1 cellular context compared by ENCODE assay signal in genomic region chr16:89560413-89561194, GRCh38.
TF ChIP-seq lines count a peak whose summit lies in the region.

Gene RPL13, plus strand, starts transcription at chr16:89560682. Its CDS starts 278 bp downstream, at chr16:89560960.

TF ChIP-seq in HepG2, 621 proteins besides CTCF, POLR2A, EP300 and RAD21 (continued from another document and continues in another):
- TF ChIP-seq THAP9 (CRISPR knock-in tag; IDR thresholded peaks at IDR 0.05; ENCODE audit: borderline replicate concordance), result peak; percentile 92
- TF ChIP-seq ZNF562 (CRISPR knock-in tag; IDR thresholded peaks at IDR 0.05; ENCODE audit: borderline replicate concordance), result no peak
- TF ChIP-seq MEIS2 (CRISPR knock-in tag; IDR thresholded peaks at IDR 0.05), result peak; percentile 70
- peak; percentile 88 for TF ChIP-seq ZNF639 (CRISPR knock-in tag; conservative IDR thresholded peaks at IDR 0.05)
- no peak for TF ChIP-seq ZNF382 (CRISPR knock-in tag; IDR thresholded peaks at IDR 0.05; ENCODE audit: borderline replicate concordance)
- TF ChIP-seq ZBTB25 (CRISPR knock-in tag; IDR thresholded peaks at IDR 0.05), result peak; percentile 89
- peak; percentile 22; the same call in 1 of the 2 replicates for TF ChIP-seq ZNF550 (CRISPR knock-in tag; IDR thresholded peaks at IDR 0.05; ENCODE audit: borderline replicate concordance)
- TF ChIP-seq ZBTB33 (CRISPR knock-in tag; IDR thresholded peaks at IDR 0.05), result peak; percentile 38; the same call in 1 of the 2 replicates
- peak; percentile 39; the same call in 1 of the 2 replicates for TF ChIP-seq ZNF572 (CRISPR knock-in tag; IDR thresholded peaks at IDR 0.05)
- TF ChIP-seq MED13 (CRISPR knock-in tag; IDR thresholded peaks at IDR 0.05), result peak; percentile 67
- no peak; the same call in 1 of the 2 replicates for TF ChIP-seq ZNF766 (CRISPR knock-in tag; IDR thresholded peaks at IDR 0.05; ENCODE audit: borderline replicate concordance)
- peak; percentile 78 for TF ChIP-seq ZNF264 (CRISPR knock-in tag; IDR thresholded peaks at IDR 0.05)
- TF ChIP-seq ZNF737 (CRISPR knock-in tag; IDR thresholded peaks at IDR 0.05; ENCODE audit: borderline replicate concordance), result no peak; the same call in 1 of the 2 replicates
- peak; percentile 93 for TF ChIP-seq HIVEP1 (CRISPR knock-in tag; IDR thresholded peaks at IDR 0.05)
- peak; percentile 100 for TF ChIP-seq POLR2G (IDR thresholded peaks at IDR 0.05; ENCODE audit: low read depth, low read length)
- TF ChIP-seq MYNN (CRISPR knock-in tag; IDR thresholded peaks at IDR 0.05; ENCODE audit: low read depth), result peak; percentile 31
- TF ChIP-seq ZSCAN31 (CRISPR knock-in tag; IDR thresholded peaks at IDR 0.05; ENCODE audit: low read depth), result peak; percentile 64; the same call in 1 of the 2 replicates
- peak; percentile 34 for TF ChIP-seq TBL1XR1 (IDR thresholded peaks at IDR 0.05; ENCODE audit: borderline replicate concordance, low read length, partially characterized antibody)
- TF ChIP-seq SALL2 (CRISPR knock-in tag; IDR thresholded peaks at IDR 0.05), result 0 out of 2 replicates have a peak, but pooled peaks have one; percentile 51
- peak; percentile 73; the same call in 1 of the 2 replicates for TF ChIP-seq ZNF598 (CRISPR knock-in tag; IDR thresholded peaks at IDR 0.05; ENCODE audit: borderline replicate concordance)
- no peak; the same call in none of the 2 replicates for TF ChIP-seq KDM5A (IDR thresholded peaks at IDR 0.05; ENCODE audit: borderline replicate concordance, low read length)
- TF ChIP-seq ZNF430 (CRISPR knock-in tag; IDR thresholded peaks at IDR 0.05), result peak; percentile 94
- peak; percentile 81 for TF ChIP-seq GFI1 (CRISPR knock-in tag; IDR thresholded peaks at IDR 0.05; ENCODE audit: borderline replicate concordance)
- peak; percentile 98 for TF ChIP-seq CCDC6 (CRISPR knock-in tag; IDR thresholded peaks at IDR 0.05)
- TF ChIP-seq HNF4A (CRISPR knock-in tag; IDR thresholded peaks at IDR 0.05), result 0 out of 2 replicates have a peak, but pooled peaks have one; percentile 8
- TF ChIP-seq EEA1 (CRISPR knock-in tag; IDR thresholded peaks at IDR 0.05; ENCODE audit: borderline replicate concordance), result peak; percentile 97
- no peak for TF ChIP-seq ZC3H4 (CRISPR knock-in tag; IDR thresholded peaks at IDR 0.05; ENCODE audit: borderline replicate concordance)
- TF ChIP-seq UBTF (CRISPR knock-in tag; IDR thresholded peaks at IDR 0.05), result peak; percentile 80
- peak; percentile 95; the same call in 1 of the 2 replicates for TF ChIP-seq POLR2AphosphoS2 (IDR thresholded peaks at IDR 0.05; ENCODE audit: low read depth, low read length)
- peak; percentile 94 for TF ChIP-seq ZNF883 (CRISPR knock-in tag; IDR thresholded peaks at IDR 0.05; ENCODE audit: not compliant biosample characterization)
- no peak for TF ChIP-seq NPAS2 (CRISPR knock-in tag; IDR thresholded peaks at IDR 0.05; ENCODE audit: borderline replicate concordance)
- TF ChIP-seq SUZ12 (IDR thresholded peaks at IDR 0.05; ENCODE audit: low read depth, low read length), result peak; percentile 54
- 0 out of 2 replicates have a peak, but pooled peaks have one; percentile 43 for TF ChIP-seq THAP7 (CRISPR knock-in tag; IDR thresholded peaks at IDR 0.05)
- peak; percentile 81 for TF ChIP-seq ZNF616 (CRISPR knock-in tag; IDR thresholded peaks at IDR 0.05; ENCODE audit: low read depth)
- TF ChIP-seq CHCHD3 (CRISPR knock-in tag; IDR thresholded peaks at IDR 0.05), result no peak; the same call in 1 of the 2 replicates
- TF ChIP-seq ZNF121 (CRISPR knock-in tag; IDR thresholded peaks at IDR 0.05), result peak; percentile 64
- peak; percentile 86 for TF ChIP-seq NR0B2 (CRISPR knock-in tag; IDR thresholded peaks at IDR 0.05)
- TF ChIP-seq ZNF672 (CRISPR knock-in tag; IDR thresholded peaks at IDR 0.05), result no peak
- peak; percentile 78 for TF ChIP-seq ZNF335 (CRISPR knock-in tag; IDR thresholded peaks at IDR 0.05)
- TF ChIP-seq ZNF33A (CRISPR knock-in tag; IDR thresholded peaks at IDR 0.05; ENCODE audit: borderline replicate concordance), result peak; percentile 76; the same call in 1 of the 2 replicates
- no peak for TF ChIP-seq ZUFSP (CRISPR knock-in tag; IDR thresholded peaks at IDR 0.05; ENCODE audit: borderline replicate concordance)
- peak; percentile 93; the same call in 1 of the 3 replicates for TF ChIP-seq MXI1 (IDR thresholded peaks at IDR 0.05; ENCODE audit: borderline replicate concordance, low read depth, low read length)
- TF ChIP-seq CBX2 (IDR thresholded peaks at IDR 0.05; ENCODE audit: low read depth, low read length), result no peak
- TF ChIP-seq CBX2 (CRISPR knock-in tag; IDR thresholded peaks at IDR 0.05; ENCODE audit: low read depth), result no peak
- TF ChIP-seq RFX1 (IDR thresholded peaks at IDR 0.05), result no peak
- TF ChIP-seq ZNF12 (CRISPR knock-in tag; IDR thresholded peaks at IDR 0.05), result no peak; the same call in 1 of the 2 replicates
- TF ChIP-seq STAT5B (CRISPR knock-in tag; IDR thresholded peaks at IDR 0.05), result peak; percentile 40; the same call in 1 of the 2 replicates
- no peak; the same call in 1 of the 2 replicates for TF ChIP-seq DPF2 (CRISPR knock-in tag; IDR thresholded peaks at IDR 0.05; ENCODE audit: borderline replicate concordance, low read depth)
- no peak for TF ChIP-seq ZSCAN29 (CRISPR knock-in tag; conservative IDR thresholded peaks at IDR 0.05)
- TF ChIP-seq MED8 (CRISPR knock-in tag; IDR thresholded peaks at IDR 0.05; ENCODE audit: insufficient replicate concordance), result peak; percentile 93
- TF ChIP-seq SNAPC2 (CRISPR knock-in tag; IDR thresholded peaks at IDR 0.05), result no peak; the same call in 1 of the 2 replicates
- peak; percentile 86 for TF ChIP-seq PHF21A (CRISPR knock-in tag; IDR thresholded peaks at IDR 0.05)
- TF ChIP-seq HNRNPL (IDR thresholded peaks at IDR 0.05; ENCODE audit: low read depth, low read length), result peak; percentile 89
- peak; percentile 49; the same call in 1 of the 2 replicates for TF ChIP-seq ZHX1 (CRISPR knock-in tag; IDR thresholded peaks at IDR 0.05; ENCODE audit: low read depth)
- peak; percentile 70; the same call in 1 of the 2 replicates for TF ChIP-seq SRY (CRISPR knock-in tag; IDR thresholded peaks at IDR 0.05)
- peak; percentile 93 for TF ChIP-seq ZNF777 (CRISPR knock-in tag; IDR thresholded peaks at IDR 0.05)
